ENCODE assay signal across 23 cellular contexts in genomic region chr7:16400896-16401275, GRCh38.
"Had no signal": no experiment of that assay in that cellular context is flagged by ENCODE, and none has a peak within 500 bp of the region (broad histone marks: within the 10 kb centered on the region; RNA-seq: fewer than 3 reads in every experiment).

No MANE protein-coding gene starts in this region.

- ATAC-seq: gastroesophageal sphincter, heart left ventricle, left cardiac atrium, left lung, left ventricle myocardium superior, lower lobe of right lung, mucosa of descending colon had no signal

- H3K27ac ChIP-seq: coronary artery, dorsolateral prefrontal cortex, esophagus muscularis mucosa, foreskin keratinocyte, gastroesophageal sphincter, heart left ventricle, left lung, lower lobe of right lung had no signal

- H3K4me3 Mint-ChIP-seq: mesothelial cell of epicardium, naive B cell had no signal

- H3K4me1 ChIP-seq: esophagus muscularis mucosa, foreskin keratinocyte, gastroesophageal sphincter, left lung, lower lobe of right lung had no signal

- H3K27me3 Mint-ChIP-seq: naive B cell had no signal

- DNase-seq: dermis blood vessel endothelial cell; dorsolateral prefrontal cortex; effector CD4-positive, alpha-beta T cell; effector memory CD4-positive, alpha-beta T cell; foreskin keratinocyte; heart left ventricle; hippocampal formation; left cardiac atrium; left lung; left ventricle myocardium superior; lower lobe of right lung; mesenchymal stem cell; mucosa of descending colon; naive B cell had no signal

- H3K27ac Mint-ChIP-seq: mesothelial cell of epicardium, naive B cell had no signal

- H3K4me3 ChIP-seq: coronary artery, dorsolateral prefrontal cortex, esophagus muscularis mucosa, gastroesophageal sphincter, heart left ventricle, left lung, lower lobe of right lung, mucosa of descending colon had no signal

- H3K4me1 Mint-ChIP-seq: mesothelial cell of epicardium had no signal

- H3K27me3 ChIP-seq: dorsolateral prefrontal cortex, esophagus muscularis mucosa, foreskin keratinocyte, gastroesophageal sphincter, heart left ventricle, left lung had no signal

- FAIRE-seq: colon, endothelial cell of umbilical vein, frontal cortex, islet of Langerhans, keratinocyte had no signal

- H3K36me3 ChIP-seq: heart left ventricle, left lung, lower lobe of right lung had no signal
